1 cellular context compared by ENCODE assay signal in genomic region chr17:81099888-81100287, GRCh38.
TF ChIP-seq lines count a peak whose summit lies in the region.

No MANE protein-coding gene starts in this region.

TF ChIP-seq in HepG2, 621 proteins besides CTCF, POLR2A, EP300 and RAD21 (continued from another document):
- TF ChIP-seq ZXDC (CRISPR knock-in tag; IDR thresholded peaks at IDR 0.05) (no peak), ZNF891 (CRISPR knock-in tag; IDR thresholded peaks at IDR 0.05) (no peak), POLR2AphosphoS5 (IDR thresholded peaks at IDR 0.05; ENCODE audit: low read depth, low read length) (no peak), GTF3A (CRISPR knock-in tag; conservative IDR thresholded peaks at IDR 0.05) (no peak), RNF219 (CRISPR knock-in tag; IDR thresholded peaks at IDR 0.05) (no peak), HIVEP1 (CRISPR knock-in tag; IDR thresholded peaks at IDR 0.05) (no peak), HNF4A (CRISPR knock-in tag; IDR thresholded peaks at IDR 0.05) (no peak), SMAD3 (CRISPR knock-in tag; IDR thresholded peaks at IDR 0.05) (no peak), KLF13 (CRISPR knock-in tag; IDR thresholded peaks at IDR 0.05) (no peak), ZNF549 (CRISPR knock-in tag; IDR thresholded peaks at IDR 0.05) (no peak)
- TF ChIP-seq, protein P1, sequence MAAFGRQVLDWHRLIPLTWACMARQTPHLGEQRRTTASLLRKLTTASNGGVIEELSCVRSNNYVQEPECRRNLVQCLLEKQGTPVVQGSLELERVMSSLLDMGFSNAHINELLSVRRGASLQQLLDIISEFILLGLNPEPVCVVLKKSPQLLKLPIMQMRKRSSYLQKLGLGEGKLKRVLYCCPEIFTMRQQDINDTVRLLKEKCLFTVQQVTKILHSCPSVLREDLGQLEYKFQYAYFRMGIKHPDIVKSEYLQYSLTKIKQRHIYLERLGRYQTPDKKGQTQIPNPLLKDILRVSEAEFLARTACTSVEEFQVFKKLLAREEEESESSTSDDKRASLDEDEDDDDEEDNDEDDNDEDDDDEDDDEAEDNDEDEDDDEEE (CRISPR knock-in tag; IDR thresholded peaks at IDR 0.05) = no peak
